In genomic region chr13:113864303-113864890, GRCh38 we compare ENCODE assay signal across 9 cellular contexts. TPM values are rescaled to one million over a fixed set of nuclear protein-coding genes. Genes with fewer than 3 reads are reported as not detected.
DNase-seq lines count a peak whose midpoint lies in the region; ATAC-seq, FAIRE-seq and TF ChIP-seq lines count a peak whose summit lies in the region.
"Had no signal": no experiment of that assay in that cellular context is flagged by ENCODE, and none has a peak within 500 bp of the region (broad histone marks: within the 10 kb centered on the region; RNA-seq: fewer than 3 reads in every experiment).

No MANE protein-coding gene starts in this region.

- H3K36me3 ChIP-seq in ascending aorta (peaks cover 0 to 3% of the 10 kb centered on the region in 2 donors), kidney (ENCODE audit: control insufficient read depth in 1 of 2, insufficient read depth in 2 of 2, low read length in 2 of 2) (peaks cover 2% of the 10 kb centered on the region in 2 donors), thoracic aorta (no peaks in the 10 kb centered on the region)

- peak overlapping the region; percentile 73 to 82 for H3K9ac ChIP-seq in kidney (ENCODE audit: low read length in 2 of 2)

- peak overlapping the region; percentile 67 for H3K4me3 Mint-ChIP-seq in T-helper 2 cell treated with Interferon-gamma antibody and Interleukin-4, amounts not matched to agents 5 μg/mL and 100 μg/mL, for 36 hours

- peak overlapping the region; percentile 82 to 96 for H3K27ac ChIP-seq in ascending aorta
- peak overlapping the region; percentile 51 to 65 for H3K27ac ChIP-seq in kidney (ENCODE audit: low read depth in 2 of 2, low read length in 2 of 2)
- H3K27ac ChIP-seq in thoracic aorta, result peak overlapping the region; percentile 89 to 94

- TF ChIP-seq CTCF in ascending aorta (IDR thresholded peaks at IDR 0.05), result no peak
- TF ChIP-seq CTCF in kidney (IDR thresholded peaks at IDR 0.05; ENCODE audit: borderline replicate concordance, extremely low read depth, insufficient read depth), result no peak
- TF ChIP-seq CTCF in thoracic aorta (IDR thresholded peaks at IDR 0.05), result no peak

- H3K4me1 ChIP-seq in ascending aorta, result peaks cover 7 to 22% of the 10 kb centered on the region in 2 donors
- H3K4me1 ChIP-seq in kidney (ENCODE audit: control insufficient read depth in 1 of 2, insufficient read depth in 1 of 2, low read depth in 1 of 2, low read length in 2 of 2), result peaks cover 11 to 31% of the 10 kb centered on the region in 2 donors
- H3K4me1 ChIP-seq in thoracic aorta (ENCODE audit: control insufficient read depth in 1 of 2, low read depth in 2 of 2), result peaks cover 18 to 36% of the 10 kb centered on the region in 2 donors

- no peak for ATAC-seq in thoracic aorta (ENCODE audit: insufficient number of reproducible peaks, low FRiP score, low read depth)
- no peak for ATAC-seq in HG03175 (IDR thresholded peaks at IDR 0.05; ENCODE audit: unreplicated experiment)

- H3K9me3 Mint-ChIP-seq in T-helper 2 cell treated with Interferon-gamma antibody and Interleukin-4, amounts not matched to agents 5 μg/mL and 100 μg/mL, for 36 hours, result peaks cover 2% of the 10 kb centered on the region

- H3K9me3 ChIP-seq in ascending aorta (no peaks in the 10 kb centered on the region), kidney (ENCODE audit: control insufficient read depth in 1 of 2, low read length in 2 of 2) (no peaks in the 10 kb centered on the region), thoracic aorta (no peaks in the 10 kb centered on the region)

- no peak for DNase-seq in T-helper 2 cell treated with Interferon-gamma antibody and Interleukin-4, amounts not matched to agents 5 μg/mL and 100 μg/mL, for 36 hours (ENCODE audit: low spot score)
- DNase-seq in T-helper 2 cell, result no peak
- no peak for DNase-seq in ascending aorta (ENCODE audit: low spot score in 2 of 2)
- DNase-seq in kidney, result no peak
- no peak for DNase-seq in thoracic aorta (ENCODE audit: low spot score)
- DNase-seq in NCI-H2196 treated with DMSO at 0.1 percent for 48 hours (lab: John Stamatoyannopoulos, UW; ENCODE audit: unreplicated experiment), result no peak
- DNase-seq in globus pallidus (ENCODE audit: low spot score), result no peak

- peak overlapping the region; percentile 71 to 91 for H3K4me3 ChIP-seq in ascending aorta
- H3K4me3 ChIP-seq in kidney (ENCODE audit: low read length in 2 of 2), result peak overlapping the region; percentile 77 to 86
- peak overlapping the region; percentile 85 for H3K4me3 ChIP-seq in thoracic aorta

- H3K27me3 ChIP-seq in ascending aorta, result no peaks in the 10 kb centered on the region
- no peaks in the 10 kb centered on the region for H3K27me3 ChIP-seq in thoracic aorta (replicated peaks; ENCODE audit: insufficient read depth)

- intact Hi-C loops in ascending aorta (cut with DNase I), result loop anchor here (2.0 to 10.0 kb wide), 3 partner anchors 38 to 450 kb away; no protein-coding TSS in a partner anchor
- intact Hi-C loops in kidney (cut with DNase I), result no loop called here

- H3K27me3 Mint-ChIP-seq in T-helper 2 cell treated with Interferon-gamma antibody and Interleukin-4, amounts not matched to agents 5 μg/mL and 100 μg/mL, for 36 hours (ENCODE audit: low read depth), result peaks cover 56% of the 10 kb centered on the region

- no peak overlapping the region for H3K27ac Mint-ChIP-seq in T-helper 2 cell treated with Interferon-gamma antibody and Interleukin-4, amounts not matched to agents 5 μg/mL and 100 μg/mL, for 36 hours

- no peaks in the 10 kb centered on the region for H3K36me3 Mint-ChIP-seq in T-helper 2 cell treated with Interferon-gamma antibody and Interleukin-4, amounts not matched to agents 5 μg/mL and 100 μg/mL, for 36 hours (ENCODE audit: low read depth)

- H3K4me1 Mint-ChIP-seq in T-helper 2 cell treated with Interferon-gamma antibody and Interleukin-4, amounts not matched to agents 5 μg/mL and 100 μg/mL, for 36 hours (ENCODE audit: low read depth), result peaks cover 6% of the 10 kb centered on the region

- FAIRE-seq in kidney (lab: Jason Lieb, UNC), result no peak
- FAIRE-seq: G401.6 had no signal

RNA-seq across cellular contexts. Expression of gene GAS6, which starts 0.5 kb away (rescaled TPM):
- total RNA-seq in ascending aorta, result 502 TPM
- 83.5 TPM for total RNA-seq in kidney
- polyA plus RNA-seq in kidney (ENCODE audit: insufficient read depth, low read depth, low replicate concordance), result 135 TPM
- total RNA-seq in thoracic aorta, result 1,000 to 10,000 TPM in 1 of 2 donors, 100 to 1,000 TPM in 1; 854 to 1,319 TPM
